ENCODE assay signal across 1 cellular context in genomic region chr4:122783301-122784215, GRCh38.
TF ChIP-seq lines count a peak whose summit lies in the region.

No MANE protein-coding gene starts in this region.

TF ChIP-seq in HCT116, 20 proteins besides CTCF, POLR2A, EP300 and RAD21 (continued from another document):
- no peak for TF ChIP-seq ELF1 (IDR thresholded peaks at IDR 0.05; ENCODE audit: borderline replicate concordance, low read depth)
- TF ChIP-seq ZFX (IDR thresholded peaks at IDR 0.05), result no peak
- TF ChIP-seq YY1 (IDR thresholded peaks at IDR 0.05; ENCODE audit: extremely low read depth, insufficient replicate concordance, low read depth, low read length), result no peak
- TF ChIP-seq EZH2 (IDR thresholded peaks at IDR 0.05), result no peak
- no peak for TF ChIP-seq EZH2phosphoT487 (IDR thresholded peaks at IDR 0.05; ENCODE audit: borderline replicate concordance)
- TF ChIP-seq ZBTB33 (IDR thresholded peaks at IDR 0.05; ENCODE audit: extremely low read depth, insufficient replicate concordance, low read length), result no peak
- TF ChIP-seq, protein P1, sequence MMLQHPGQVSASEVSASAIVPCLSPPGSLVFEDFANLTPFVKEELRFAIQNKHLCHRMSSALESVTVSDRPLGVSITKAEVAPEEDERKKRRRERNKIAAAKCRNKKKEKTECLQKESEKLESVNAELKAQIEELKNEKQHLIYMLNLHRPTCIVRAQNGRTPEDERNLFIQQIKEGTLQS (IDR thresholded peaks at IDR 0.05), result no peak
